ENCODE assay signal across 9 cellular contexts in the genomic region with DNA sequence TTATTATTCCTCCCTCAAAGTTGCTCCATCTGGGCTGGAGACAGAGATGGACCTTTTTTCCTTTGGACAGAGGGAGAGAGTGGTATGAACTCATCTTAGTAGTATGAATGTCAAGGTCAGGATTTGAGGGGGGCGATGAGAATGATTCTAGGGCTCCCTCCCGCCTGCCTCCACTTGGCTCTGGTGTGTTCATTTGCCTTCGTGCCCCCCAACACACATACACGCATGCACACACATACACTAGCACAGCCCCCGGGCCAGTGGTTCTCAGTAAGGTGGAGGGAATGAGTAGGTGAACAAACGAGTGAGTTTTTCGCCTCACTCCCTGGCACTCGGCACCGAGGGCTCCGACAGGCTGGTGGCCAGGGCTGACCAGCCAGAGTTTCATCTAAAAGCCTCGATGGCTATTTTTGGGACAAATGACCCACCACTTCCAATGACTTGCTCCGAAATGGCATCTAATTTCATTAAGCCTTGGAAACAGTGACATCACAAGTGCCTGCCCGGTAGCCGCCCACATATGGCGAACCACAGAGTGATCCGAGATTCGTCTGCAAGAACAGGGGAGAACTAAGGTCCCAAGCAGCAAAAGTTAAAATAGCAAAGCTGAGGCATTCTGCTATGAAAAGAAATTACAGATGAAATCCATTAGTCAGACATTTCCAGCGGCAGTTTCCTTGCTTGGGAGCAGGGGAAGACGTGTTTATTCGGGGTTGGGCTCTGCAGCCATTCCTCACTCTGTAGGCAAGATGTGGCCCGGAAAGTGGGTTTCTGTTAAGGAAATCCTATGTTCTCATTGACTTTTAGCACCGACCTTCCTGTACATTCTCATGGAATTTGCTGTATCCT. TPM values are rescaled to one million over a fixed set of nuclear protein-coding genes. Genes with fewer than 3 reads are reported as not detected.
DNase-seq lines count a peak whose midpoint lies in the region; ATAC-seq lines count a peak whose summit lies in the region.
"Had no signal": no experiment of that assay in that cellular context is flagged by ENCODE, and none has a peak within 500 bp of the region (broad histone marks: within the 10 kb centered on the region; RNA-seq: fewer than 3 reads in every experiment).

No MANE protein-coding gene starts in this region.

- H3K27me3 ChIP-seq in mesenchymal stem cell (ENCODE audit: control insufficient read depth in 1 of 2, insufficient read depth in 1 of 2, low read length in 2 of 2) (no peaks in the 10 kb centered on the region), subcutaneous abdominal adipose tissue (ENCODE audit: control insufficient read depth in 5 of 5, insufficient read depth in 4 of 5, low read length in 5 of 5) (no peaks in the 10 kb centered on the region)
- H3K27me3 ChIP-seq in CD4-positive, alpha-beta memory T cell (ENCODE audit: insufficient read depth, low read length), result no peaks in the 10 kb centered on the region

- H3K4me3 Mint-ChIP-seq in CD4-positive, alpha-beta memory T cell, result no peak overlapping the region
- H3K4me3 Mint-ChIP-seq: activated CD8-positive, alpha-beta T cell treated with anti-CD3 and anti-CD28 coated beads, Interleukin-2, amount 10 ng/mL, durations not matched to agents 7 days and 5 days had no signal

- H3K9me3 ChIP-seq in mesenchymal stem cell (ENCODE audit: control insufficient read depth, low read length) (no peaks in the 10 kb centered on the region), subcutaneous abdominal adipose tissue (ENCODE audit: control insufficient read depth in 5 of 5, low read length in 5 of 5) (no peaks in the 10 kb centered on the region)
- H3K9me3 ChIP-seq in CD4-positive, alpha-beta memory T cell (ENCODE audit: control insufficient read depth in 1 of 2, low read length in 2 of 2), result no peaks in the 10 kb centered on the region

- no peak overlapping the region for H3K14ac ChIP-seq in mesenchymal stem cell (ENCODE audit: low read length in 2 of 2)

- no peak overlapping the region for H3K18ac ChIP-seq in mesenchymal stem cell (ENCODE audit: low read depth in 1 of 2, low read length in 2 of 2)

- ATAC-seq in GM21825 (IDR thresholded peaks at IDR 0.05; ENCODE audit: unreplicated experiment), result no peak
- ATAC-seq: activated CD8-positive, alpha-beta T cell treated with anti-CD3 and anti-CD28 coated beads, Interleukin-2, amount 10 ng/mL, durations not matched to agents 7 days and 5 days had no signal

- H2BK15ac ChIP-seq in mesenchymal stem cell (ENCODE audit: low read depth, poor library complexity, severe bottlenecking), result peak overlapping the region; percentile 34

- H2BK120ac ChIP-seq in mesenchymal stem cell (ENCODE audit: low read depth, low read length), result no peak overlapping the region

- H3K4me1 Mint-ChIP-seq in CD4-positive, alpha-beta memory T cell, result peaks cover 7 to 13% (median 11%) of the 10 kb centered on the region in 4 donors

- no peak overlapping the region for H2BK5ac ChIP-seq in mesenchymal stem cell (ENCODE audit: low read depth, low read length, poor library complexity, severe bottlenecking)

- no peak overlapping the region for H3K27ac ChIP-seq in mesenchymal stem cell (ENCODE audit: low read length, poor library complexity, severe bottlenecking)
- peak overlapping the region; percentile 81 for H3K27ac ChIP-seq in subcutaneous abdominal adipose tissue (ENCODE audit: low read depth, low read length)
- H3K27ac ChIP-seq in CD4-positive, alpha-beta memory T cell (ENCODE audit: low read depth, low read length), result no peak overlapping the region

- DNase-seq in LHCN-M2 (ENCODE audit: low read depth) (peak; percentile 75), dedifferentiated amniotic fluid mesenchymal stem cell (ENCODE audit: extremely low spot score) (peak; percentile 52), mesenchymal stem cell (no peak), NCI-H2081 treated with DMSO at 0.1 percent for 48 hours (lab: John Stamatoyannopoulos, UW) (no peak)
- no peak for DNase-seq in CD4-positive, alpha-beta memory T cell
- DNase-seq in stimulated activated naive CD4-positive, alpha-beta T cell (lab: John Stamatoyannopoulos, UW), result no peak
- DNase-seq: activated CD8-positive, alpha-beta T cell treated with anti-CD3 and anti-CD28 coated beads, Interleukin-2, amount 10 ng/mL, durations not matched to agents 7 days and 5 days had no signal

- no peak overlapping the region for H3K4ac ChIP-seq in mesenchymal stem cell (ENCODE audit: low read depth in 1 of 2, low read length in 2 of 2)

- H3K4me1 ChIP-seq in mesenchymal stem cell (ENCODE audit: control insufficient read depth, insufficient read depth, low read depth, low read length) (peaks cover 14% of the 10 kb centered on the region), subcutaneous abdominal adipose tissue (ENCODE audit: control insufficient read depth in 5 of 5, insufficient read depth in 5 of 5, low read length in 5 of 5) (peaks cover 15 to 65% (median 49%) of the 10 kb centered on the region in 5 donors)
- H3K4me1 ChIP-seq in CD4-positive, alpha-beta memory T cell (ENCODE audit: insufficient read depth, low read length), result no peaks in the 10 kb centered on the region

- H4K8ac ChIP-seq in mesenchymal stem cell (ENCODE audit: low read length), result peak overlapping the region; percentile 66

- H3K4me3 ChIP-seq in mesenchymal stem cell (ENCODE audit: insufficient read depth in 1 of 2, low read depth in 1 of 2, low read length in 2 of 2), result peak overlapping the region in 1 of 2 experiments; percentile 67
- peak overlapping the region; percentile 27 to 68 (median 50) for H3K4me3 ChIP-seq in subcutaneous abdominal adipose tissue (ENCODE audit: low read depth in 1 of 5, low read length in 5 of 5)
- H3K4me3 ChIP-seq in CD4-positive, alpha-beta memory T cell (ENCODE audit: low read length in 2 of 2), result no peak overlapping the region

- H2BK12ac ChIP-seq in mesenchymal stem cell (ENCODE audit: low read length in 2 of 2), result peak overlapping the region in 1 of 2 experiments; percentile 5

- H3K9ac ChIP-seq in mesenchymal stem cell (ENCODE audit: low read length), result peak overlapping the region; percentile 92
- peak overlapping the region in 4 of 5 donors; percentile 8 to 66 (median 48) for H3K9ac ChIP-seq in subcutaneous abdominal adipose tissue (ENCODE audit: low read length in 5 of 5)

- H3K36me3 Mint-ChIP-seq in CD4-positive, alpha-beta memory T cell, result peaks cover 8 to 9% of the 10 kb centered on the region in 2 donors

- no peaks in the 10 kb centered on the region for H3K9me3 Mint-ChIP-seq in CD4-positive, alpha-beta memory T cell

- H3K23ac ChIP-seq in mesenchymal stem cell (ENCODE audit: low read length in 2 of 2), result no peak overlapping the region

- peaks cover 27% of the 10 kb centered on the region for H3K79me1 ChIP-seq in mesenchymal stem cell (replicated peaks; ENCODE audit: low read length, poor library complexity, severe bottlenecking)

- CTCF ChIA-PET in CD4-positive, alpha-beta memory T cell (lab: Charles Lee; ENCODE audit: partially characterized antibody), result interaction anchor here (1.5 to 1.9 kb wide), 2 partner anchors 54 to 162 kb away, joined by 3 to 6 read pairs; no protein-coding TSS in a partner anchor

- POLR2A ChIA-PET in CD4-positive, alpha-beta memory T cell (lab: Charles Lee; ENCODE audit: partially characterized antibody), result no interaction called here

- WGBS in mesenchymal stem cell, result 93% methylated on average over 18 of the region's 22 CpGs

- H3K36me3 ChIP-seq in mesenchymal stem cell (ENCODE audit: control insufficient read depth in 1 of 2, insufficient read depth in 2 of 2, low read depth in 1 of 2, low read length in 2 of 2) (peaks cover 11 to 17% of the 10 kb centered on the region in 2 experiments), subcutaneous abdominal adipose tissue (ENCODE audit: control insufficient read depth in 5 of 5, insufficient read depth in 5 of 5, low read length in 5 of 5) (no peaks in the 10 kb centered on the region)
- H3K36me3 ChIP-seq in CD4-positive, alpha-beta memory T cell (ENCODE audit: insufficient read depth, low read length), result no peaks in the 10 kb centered on the region

- H3K4me2 ChIP-seq in mesenchymal stem cell (ENCODE audit: low read length, poor library complexity, severe bottlenecking), result no peak overlapping the region

- H2AFZ ChIP-seq in mesenchymal stem cell (ENCODE audit: low read depth, low read length), result no peak overlapping the region

- H3K27ac Mint-ChIP-seq in CD4-positive, alpha-beta memory T cell, result peak overlapping the region in 1 of 7 donors; percentile 35
- H3K27ac Mint-ChIP-seq: activated CD8-positive, alpha-beta T cell treated with anti-CD3 and anti-CD28 coated beads, Interleukin-2, amount 10 ng/mL, durations not matched to agents 7 days and 5 days had no signal

- no peaks in the 10 kb centered on the region for H3K27me3 Mint-ChIP-seq in CD4-positive, alpha-beta memory T cell

- H4K91ac ChIP-seq in mesenchymal stem cell (ENCODE audit: low read length), result peak overlapping the region; percentile 18

- intact Hi-C loops in CD4-positive, alpha-beta memory T cell (cut with micrococcal nuclease), result no loop called here

- peak overlapping the region; percentile 44 for H2AK5ac ChIP-seq in mesenchymal stem cell (ENCODE audit: low read length, severe bottlenecking)

RNA-seq across cellular contexts. Expression of gene ERGIC1, which starts 44.8 kb away (rescaled TPM):
- total RNA-seq in LHCN-M2 (2014; rRNA removed), result 152 and 158 TPM in 2 replicates
- polyA plus RNA-seq in LHCN-M2 (2012), result 184 TPM
- 143 TPM for polyA plus RNA-seq in mesenchymal stem cell (2013, experiment 1 of 2)
- polyA plus RNA-seq in mesenchymal stem cell (2013, experiment 2 of 2), result 140 TPM
- 10 to 100 TPM; 45.8 to 51.0 TPM for total RNA-seq in CD4-positive, alpha-beta memory T cell
- polyA plus RNA-seq in CD4-positive, alpha-beta memory T cell, result 10 to 100 TPM; 10.6 to 18.8 TPM

Comparison
In these comparisons a context has a peak if more than half of its experiments do, and no peak if none do; other contexts are left out.
1. DNase-seq: peak in LHCN-M2 (single experiment) and dedifferentiated amniotic fluid mesenchymal stem cell (single experiment); none in mesenchymal stem cell (single experiment), CD4-positive, alpha-beta memory T cell (0 of 5), stimulated activated naive CD4-positive, alpha-beta T cell (0 of 6) and NCI-H2081 treated with DMSO at 0.1 percent for 48 hours (single experiment).
2. H3K4me3 ChIP-seq: peak in subcutaneous abdominal adipose tissue (5 of 5); none in CD4-positive, alpha-beta memory T cell (0 of 2).